13 cellular contexts compared by ENCODE assay signal in the genomic region with DNA sequence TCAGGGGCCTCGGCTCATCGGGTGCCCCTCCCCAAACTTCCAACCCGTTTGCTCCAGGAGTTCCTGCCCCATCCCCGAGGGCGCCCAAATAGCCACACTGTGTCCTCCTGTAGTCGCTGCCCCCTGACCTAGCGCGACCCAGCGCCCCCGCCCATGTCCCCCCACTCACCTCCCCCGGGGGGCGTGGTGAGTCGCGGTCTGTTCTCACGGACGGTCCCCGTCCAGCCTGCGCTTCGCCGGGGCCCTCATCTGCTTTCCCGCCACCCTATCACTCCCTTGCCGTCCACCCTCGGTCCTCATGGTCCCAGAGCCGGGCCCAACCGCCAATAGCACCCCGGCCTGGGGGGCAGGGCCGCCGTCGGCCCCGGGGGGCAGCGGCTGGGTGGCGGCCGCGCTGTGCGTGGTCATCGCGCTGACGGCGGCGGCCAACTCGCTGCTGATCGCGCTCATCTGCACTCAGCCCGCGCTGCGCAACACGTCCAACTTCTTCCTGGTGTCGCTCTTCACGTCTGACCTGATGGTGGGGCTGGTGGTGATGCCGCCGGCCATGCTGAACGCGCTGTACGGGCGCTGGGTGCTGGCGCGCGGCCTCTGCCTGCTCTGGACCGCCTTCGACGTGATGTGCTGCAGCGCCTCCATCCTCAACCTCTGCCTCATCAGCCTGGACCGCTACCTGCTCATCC. TPM values are rescaled to one million over a fixed set of nuclear protein-coding genes. Genes with fewer than 3 reads are reported as not detected.
DNase-seq lines count a peak whose midpoint lies in the region; ATAC-seq and TF ChIP-seq lines count a peak whose summit lies in the region.
"Had no signal": no experiment of that assay in that cellular context is flagged by ENCODE, and none has a peak within 500 bp of the region (broad histone marks: within the 10 kb centered on the region; RNA-seq: fewer than 3 reads in every experiment).

No MANE protein-coding gene starts in this region.

- H3K9me3 ChIP-seq in Caco-2 (no peaks in the 10 kb centered on the region), vagina (no peaks in the 10 kb centered on the region)

- H3K9me3 Mint-ChIP-seq in Caco-2 (ENCODE audit: unreplicated experiment) (no peaks in the 10 kb centered on the region), IgD-negative memory B cell (no peaks in the 10 kb centered on the region), natural killer cell (no peaks in the 10 kb centered on the region)

- CTCF ChIA-PET in Caco-2 (lab: Charles Lee), result no interaction called here

- H3K4me1 ChIP-seq in Caco-2, result no peaks in the 10 kb centered on the region
- H3K4me1 ChIP-seq in vagina, result peaks cover 17% of the 10 kb centered on the region

- H3K4me1 Mint-ChIP-seq in Caco-2 (ENCODE audit: low read depth, unreplicated experiment), result no peaks in the 10 kb centered on the region
- H3K4me1 Mint-ChIP-seq in IgD-negative memory B cell, result peaks cover 4 to 18% (median 9%) of the 10 kb centered on the region in 3 donors
- peaks cover 5 to 21% of the 10 kb centered on the region in 2 donors for H3K4me1 Mint-ChIP-seq in natural killer cell

- H3K4me3 Mint-ChIP-seq in Caco-2 (ENCODE audit: unreplicated experiment) (peak overlapping the region; percentile 74), IgD-negative memory B cell (peak overlapping the region in 3 of 4 donors; percentile 64 to 86 (median 85)), natural killer cell (peak overlapping the region; percentile 71)

- H3K27me3 Mint-ChIP-seq in Caco-2 (ENCODE audit: insufficient read depth, unreplicated experiment) (peaks cover 20% of the 10 kb centered on the region), IgD-negative memory B cell (peaks cover 35% of the 10 kb centered on the region), natural killer cell (ENCODE audit: low read depth in 2 of 2) (peaks cover 31 to 47% of the 10 kb centered on the region in 2 donors)

- H3K36me3 Mint-ChIP-seq in Caco-2 (ENCODE audit: insufficient read depth, unreplicated experiment) (peaks cover 4% of the 10 kb centered on the region), IgD-negative memory B cell (peaks cover 4% of the 10 kb centered on the region), natural killer cell (no peaks in the 10 kb centered on the region)

- TF ChIP-seq CTCF in Caco-2 (IDR thresholded peaks at IDR 0.05; ENCODE audit: insufficient read depth in 1 of 2, low read depth in 1 of 2, low read length in 1 of 2, severe bottlenecking in 1 of 2, unreplicated experiment in 1 of 2) (no peak), natural killer cell (IDR thresholded peaks at IDR 0.05) (no peak), vagina (IDR thresholded peaks at IDR 0.05) (no peak)

- H3K27ac ChIP-seq in vagina, result no peak overlapping the region

- TF ChIP-seq POLR2A in vagina (IDR thresholded peaks at IDR 0.05), result no peak

- H3K27ac Mint-ChIP-seq in Caco-2 (ENCODE audit: unreplicated experiment) (no peak overlapping the region), IgD-negative memory B cell (peak overlapping the region in 1 of 3 donors; percentile 83), natural killer cell (no peak overlapping the region)

- H3K27me3 ChIP-seq in Caco-2 (replicated peaks; ENCODE audit: control insufficient read depth, insufficient read depth, low read length), result no peaks in the 10 kb centered on the region; the same call in 1 of the 2 replicates
- peaks cover 13% of the 10 kb centered on the region for H3K27me3 ChIP-seq in vagina

- no peaks in the 10 kb centered on the region for H3K36me3 ChIP-seq in Caco-2 (ENCODE audit: control insufficient read depth, insufficient read depth, low read length)
- no peaks in the 10 kb centered on the region for H3K36me3 ChIP-seq in vagina

- in situ Hi-C loops in G401 (cut with HindIII; ENCODE audit: low sequenced_read_pairs), result no loop called here

- no peak overlapping the region; the same call in 1 of the 2 replicates for H3K4me3 ChIP-seq in Caco-2 (ENCODE audit: low read depth, low read length)
- H3K4me3 ChIP-seq in vagina, result peak overlapping the region in 1 of 2 donors; percentile 51

- ATAC-seq in natural killer cell, result peak in 1 of 3 donors; percentile 46

- POLR2A ChIA-PET in Caco-2 (lab: Charles Lee), result no interaction called here

- intact Hi-C loops in Caco-2 (cut with micrococcal nuclease; ENCODE audit: unreplicated experiment) (no loop called here), natural killer cell (cut with micrococcal nuclease) (no loop called here), vagina (cut with DNase I) (no loop called here)

- DNase-seq in Caco-2, result no peak
- DNase-seq in dermis blood vessel endothelial cell, result peak; percentile 17
- no peak for DNase-seq in natural killer cell
- no peak for DNase-seq in vagina (ENCODE audit: extremely low spot score in 2 of 2)
- DNase-seq in NCI-H1930 (lab: John Stamatoyannopoulos, UW), result no peak
- no peak for DNase-seq in G401 (ENCODE audit: low spot score)
- no peak for DNase-seq in Kasumi-1 (lab: John Stamatoyannopoulos, UW)
- DNase-seq: effector CD8-positive, alpha-beta T cell; KBM-7; NCI-H226 had no signal

- no TSS peak for BruUV-seq in Caco-2 (replicated peaks; lab: Mats Ljungman, UMichigan)

RNA-seq across cellular contexts. Expression of a gene that starts 0.9 kb away (rescaled TPM):
- total RNA-seq in Caco-2 (2022), result not detected in 2 replicates
- not detected for polyA plus RNA-seq in IgD-negative memory B cell
- total RNA-seq in dermis blood vessel endothelial cell, result not detected in 2 replicates
- total RNA-seq in natural killer cell, result under 1 TPM in 1 of 3 donors, not detected in 2; 0.18 TPM
- total RNA-seq in vagina, result not detected
- total RNA-seq in G401 (2014; rRNA removed; shearing (Covaris generic)), result 0.14 and 0.62 TPM in 2 replicates
- total RNA-seq: Daoy, posterior vena cava had no signal

RNA-seq across cellular contexts. Expression of a gene that starts 21.5 kb away (rescaled TPM):
- total RNA-seq in Caco-2 (2022) (23.0 and 24.0 TPM in 2 replicates), dermis blood vessel endothelial cell (98.2 and 156 TPM in 2 replicates), natural killer cell (10 to 100 TPM; 10.7 to 18.4 (median 11.4) TPM), vagina (148 TPM)
- 0.18 TPM for polyA plus RNA-seq in IgD-negative memory B cell
- total RNA-seq in G401 (2014; rRNA removed; shearing (Covaris generic)), result 15.8 and 26.2 TPM in 2 replicates
